In genomic region chr7:156160811-156161210, GRCh38 we compare ENCODE assay signal across 1 cellular context.
A peak's percentile ranks its signal among the peaks of the same experiment; 100 is the strongest.
TF ChIP-seq lines count a peak whose summit lies in the region.

No MANE protein-coding gene starts in this region.

TF ChIP-seq in HEK293, 187 proteins besides CTCF, POLR2A, EP300 and RAD21 (continued from another document and continues in another):
- peak; percentile 15; the same call in 1 of the 2 replicates for TF ChIP-seq ZNF513 (tag by site-specific recombination; IDR thresholded peaks at IDR 0.05)
- TF ChIP-seq ZNF585B (tag by site-specific recombination; IDR thresholded peaks at IDR 0.05): no peak
- TF ChIP-seq TRIM28 (IDR thresholded peaks at IDR 0.05; ENCODE audit: borderline replicate concordance, low read length): no peak
- no peak for TF ChIP-seq ZNF610 (tag by site-specific recombination; IDR thresholded peaks at IDR 0.05; ENCODE audit: borderline replicate concordance)
- no peak for TF ChIP-seq ZNF629 (tag by site-specific recombination; IDR thresholded peaks at IDR 0.05)
- TF ChIP-seq ZNF776 (tag by site-specific recombination; IDR thresholded peaks at IDR 0.05; ENCODE audit: borderline replicate concordance): no peak
- TF ChIP-seq ZNF37A (tag by site-specific recombination; IDR thresholded peaks at IDR 0.05): no peak
- no peak for TF ChIP-seq BCL11B (tag by site-specific recombination; IDR thresholded peaks at IDR 0.05; ENCODE audit: low read depth)
- TF ChIP-seq RBAK (tag by site-specific recombination; IDR thresholded peaks at IDR 0.05): no peak
- TF ChIP-seq KLF10 (tag by site-specific recombination; IDR thresholded peaks at IDR 0.05): 0 out of 2 replicates have a peak, but pooled peaks have one; percentile 19
- no peak for TF ChIP-seq ZNF621 (tag by site-specific recombination; IDR thresholded peaks at IDR 0.05)
- no peak for TF ChIP-seq YY1 (tag by site-specific recombination; IDR thresholded peaks at IDR 0.05)
- TF ChIP-seq ZNF501 (tag by site-specific recombination; IDR thresholded peaks at IDR 0.05): no peak
- peak; percentile 90 for TF ChIP-seq ZNF341 (tag by site-specific recombination; IDR thresholded peaks at IDR 0.05; ENCODE audit: low read depth)
- no peak for TF ChIP-seq IKZF3 (tag by site-specific recombination; IDR thresholded peaks at IDR 0.05)
- TF ChIP-seq ZNF626 (tag by site-specific recombination; IDR thresholded peaks at IDR 0.05): no peak
- TF ChIP-seq ZNF292 (tag by site-specific recombination; IDR thresholded peaks at IDR 0.05; ENCODE audit: borderline replicate concordance, low read depth): no peak
- no peak for TF ChIP-seq GLI2 (tag by site-specific recombination; IDR thresholded peaks at IDR 0.05; ENCODE audit: borderline replicate concordance, low read depth)
- TF ChIP-seq KLF17 (tag by site-specific recombination; IDR thresholded peaks at IDR 0.05): peak; percentile 71; the same call in 1 of the 2 replicates
- 0 out of 2 replicates have a peak, but pooled peaks have one; percentile 18 for TF ChIP-seq ZBTB8A (tag by site-specific recombination; IDR thresholded peaks at IDR 0.05)
- no peak for TF ChIP-seq ZNF561 (tag by site-specific recombination; IDR thresholded peaks at IDR 0.05; ENCODE audit: borderline replicate concordance)
- TF ChIP-seq ZNF518A (tag by site-specific recombination; conservative IDR thresholded peaks at IDR 0.05; ENCODE audit: low read depth): no peak
- TF ChIP-seq ZNF175 (tag by site-specific recombination; IDR thresholded peaks at IDR 0.05): no peak
- TF ChIP-seq ZFP69B (tag by site-specific recombination; IDR thresholded peaks at IDR 0.05): no peak
- no peak for TF ChIP-seq ATF2 (tag by site-specific recombination; IDR thresholded peaks at IDR 0.05; ENCODE audit: low read depth)
- TF ChIP-seq ZNF350 (tag by site-specific recombination; IDR thresholded peaks at IDR 0.05): no peak
- TF ChIP-seq REST (tag by site-specific recombination; IDR thresholded peaks at IDR 0.05): no peak
- TF ChIP-seq ZNF48 (tag by site-specific recombination; IDR thresholded peaks at IDR 0.05): no peak
- no peak for TF ChIP-seq BCL11A (tag by site-specific recombination; IDR thresholded peaks at IDR 0.05; ENCODE audit: low read depth)
- no peak for TF ChIP-seq ZBTB17 (tag by site-specific recombination; IDR thresholded peaks at IDR 0.05)
- no peak for TF ChIP-seq ZBTB26 (tag by site-specific recombination; optimal IDR thresholded peaks at IDR 0.05)
- TF ChIP-seq ZNF10 (tag by site-specific recombination; IDR thresholded peaks at IDR 0.05): no peak
- peak; percentile 49 for TF ChIP-seq SP3 (tag by site-specific recombination; IDR thresholded peaks at IDR 0.05)
- TF ChIP-seq ZNF24 (tag by site-specific recombination; IDR thresholded peaks at IDR 0.05): no peak
- peak; percentile 94 for TF ChIP-seq EGR2 (tag by site-specific recombination; IDR thresholded peaks at IDR 0.05; ENCODE audit: low read depth)
- TF ChIP-seq ZNF112 (tag by site-specific recombination; IDR thresholded peaks at IDR 0.05): no peak
- TF ChIP-seq ZNF701 (tag by site-specific recombination; IDR thresholded peaks at IDR 0.05): no peak
- no peak for TF ChIP-seq ZNF16 (tag by site-specific recombination; IDR thresholded peaks at IDR 0.05; ENCODE audit: low read depth)
- TF ChIP-seq ZNF654 (tag by site-specific recombination; IDR thresholded peaks at IDR 0.05; ENCODE audit: low read depth): no peak
- no peak for TF ChIP-seq ZNF19 (tag by site-specific recombination; IDR thresholded peaks at IDR 0.05; ENCODE audit: low read depth)
- TF ChIP-seq ZNF26 (tag by site-specific recombination; IDR thresholded peaks at IDR 0.05): no peak
- no peak for TF ChIP-seq ZNF768 (tag by site-specific recombination; IDR thresholded peaks at IDR 0.05)
- no peak for TF ChIP-seq TSHZ1 (tag by site-specific recombination; IDR thresholded peaks at IDR 0.05; ENCODE audit: borderline replicate concordance)
- peak; percentile 100 for TF ChIP-seq KLF1 (tag by site-specific recombination; IDR thresholded peaks at IDR 0.05)
- peak; percentile 90 for TF ChIP-seq ZFHX2 (tag by site-specific recombination; conservative IDR thresholded peaks at IDR 0.05)
- no peak for TF ChIP-seq OSR2 (tag by site-specific recombination; IDR thresholded peaks at IDR 0.05)
- no peak for TF ChIP-seq ZNF2 (tag by site-specific recombination; IDR thresholded peaks at IDR 0.05)
